Comparison of ENCODE assay signal across 2 cellular contexts in the genomic region with DNA sequence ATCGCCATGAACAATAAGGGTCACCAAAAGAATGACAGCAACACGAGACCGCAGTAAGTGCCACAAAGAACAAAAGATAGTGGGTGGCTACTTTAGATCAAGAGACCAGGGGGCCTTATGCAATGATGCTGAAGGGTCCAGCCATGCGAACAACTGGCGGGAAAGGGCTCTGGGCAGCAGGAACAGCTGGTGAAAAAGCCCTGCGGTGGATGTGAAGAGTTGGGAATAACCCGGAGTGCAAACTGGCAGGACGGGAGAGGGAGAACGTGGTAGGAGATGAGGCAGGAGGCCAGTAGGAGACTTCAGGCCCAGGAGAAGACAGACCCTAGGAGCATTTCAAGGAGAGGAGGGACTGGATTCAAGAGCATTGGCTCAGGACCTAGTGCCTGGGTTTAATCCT.
TF ChIP-seq lines count a peak whose summit lies in the region.

No MANE protein-coding gene starts in this region.

TF ChIP-seq in SK-N-SH, 30 proteins besides CTCF, POLR2A, EP300 and RAD21 (continued from another document):
- TF ChIP-seq POLR2AphosphoS5 (IDR thresholded peaks at IDR 0.05; ENCODE audit: low read depth, low read length): no peak
- TF ChIP-seq RXRA (IDR thresholded peaks at IDR 0.05; ENCODE audit: borderline replicate concordance, low read depth): no peak
- no peak for TF ChIP-seq USF1 (IDR thresholded peaks at IDR 0.05; ENCODE audit: borderline replicate concordance, low read depth)
- TF ChIP-seq GABPA (IDR thresholded peaks at IDR 0.05; ENCODE audit: low read depth): no peak
- TF ChIP-seq CHD2 (IDR thresholded peaks at IDR 0.05; ENCODE audit: low read length, partially characterized antibody): no peak
- TF ChIP-seq, protein P1, sequence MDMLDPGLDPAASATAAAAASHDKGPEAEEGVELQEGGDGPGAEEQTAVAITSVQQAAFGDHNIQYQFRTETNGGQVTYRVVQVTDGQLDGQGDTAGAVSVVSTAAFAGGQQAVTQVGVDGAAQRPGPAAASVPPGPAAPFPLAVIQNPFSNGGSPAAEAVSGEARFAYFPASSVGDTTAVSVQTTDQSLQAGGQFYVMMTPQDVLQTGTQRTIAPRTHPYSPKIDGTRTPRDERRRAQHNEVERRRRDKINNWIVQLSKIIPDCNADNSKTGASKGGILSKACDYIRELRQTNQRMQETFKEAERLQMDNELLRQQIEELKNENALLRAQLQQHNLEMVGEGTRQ (IDR thresholded peaks at IDR 0.05; ENCODE audit: borderline replicate concordance, low read depth, low read length): no peak
- TF ChIP-seq ZBTB33 (IDR thresholded peaks at IDR 0.05; ENCODE audit: borderline replicate concordance, low read depth): no peak
- TF ChIP-seq REST (IDR thresholded peaks at IDR 0.05; ENCODE audit: low read depth, low read length): no peak

TF ChIP-seq in SK-N-SH treated with all-trans-retinoic acid at 6 μM for 48 hours, 23 proteins besides CTCF, POLR2A, EP300 and RAD21 (continued from another document):
- TF ChIP-seq TCF4 (CRISPR knock-in tag; IDR thresholded peaks at IDR 0.05; ENCODE audit: borderline replicate concordance) (no peak), PATZ1 (CRISPR knock-in tag; IDR thresholded peaks at IDR 0.05; ENCODE audit: borderline replicate concordance) (no peak), TOX (CRISPR knock-in tag; IDR thresholded peaks at IDR 0.05; ENCODE audit: borderline replicate concordance) (no peak), ZNF70 (CRISPR knock-in tag; IDR thresholded peaks at IDR 0.05) (no peak)
- TF ChIP-seq, protein P2, sequence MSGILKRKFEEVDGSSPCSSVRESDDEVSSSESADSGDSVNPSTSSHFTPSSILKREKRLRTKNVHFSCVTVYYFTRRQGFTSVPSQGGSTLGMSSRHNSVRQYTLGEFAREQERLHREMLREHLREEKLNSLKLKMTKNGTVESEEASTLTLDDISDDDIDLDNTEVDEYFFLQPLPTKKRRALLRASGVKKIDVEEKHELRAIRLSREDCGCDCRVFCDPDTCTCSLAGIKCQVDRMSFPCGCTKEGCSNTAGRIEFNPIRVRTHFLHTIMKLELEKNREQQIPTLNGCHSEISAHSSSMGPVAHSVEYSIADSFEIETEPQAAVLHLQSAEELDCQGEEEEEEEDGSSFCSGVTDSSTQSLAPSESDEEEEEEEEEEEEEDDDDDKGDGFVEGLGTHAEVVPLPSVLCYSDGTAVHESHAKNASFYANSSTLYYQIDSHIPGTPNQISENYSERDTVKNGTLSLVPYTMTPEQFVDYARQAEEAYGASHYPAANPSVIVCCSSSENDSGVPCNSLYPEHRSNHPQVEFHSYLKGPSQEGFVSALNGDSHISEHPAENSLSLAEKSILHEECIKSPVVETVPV (CRISPR knock-in tag; IDR thresholded peaks at IDR 0.05): no peak
TF ChIP-seq in SK-N-SH treated with all-trans-retinoic acid at 6 μM for 48 hours: peak in this region for 0.
